Comparison of ENCODE assay signal across 1 cellular context in the genomic region with DNA sequence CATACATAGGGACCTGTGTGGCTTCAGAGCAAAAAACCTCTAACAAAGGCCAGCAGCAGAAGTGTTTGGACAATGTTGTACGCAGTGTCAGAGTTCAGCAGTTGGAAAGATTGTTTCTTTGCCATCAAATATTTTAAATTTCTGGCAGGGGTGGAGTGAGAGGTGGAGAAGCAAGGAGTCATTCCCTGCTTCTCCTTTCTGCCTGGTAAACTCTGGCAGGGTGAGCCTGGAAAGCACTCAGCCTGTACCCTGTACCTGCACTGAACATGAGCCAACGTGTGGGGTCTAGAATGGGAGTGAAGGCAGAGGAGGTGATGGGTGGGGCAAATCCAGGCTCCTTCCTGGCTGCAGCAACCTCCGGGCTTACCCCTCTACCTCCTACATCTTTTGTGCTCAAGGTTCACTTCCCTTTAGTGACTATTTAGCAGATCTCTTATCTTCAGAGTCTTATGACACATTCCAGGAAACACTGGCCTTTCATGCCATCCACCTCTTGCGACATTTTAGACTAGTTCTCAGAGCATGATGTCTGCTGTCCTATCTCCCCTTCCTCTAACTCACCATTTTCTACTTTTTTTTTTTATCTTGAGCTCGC.
TF ChIP-seq lines count a peak whose summit lies in the region.

No MANE protein-coding gene starts in this region.

TF ChIP-seq in HepG2, 621 proteins besides CTCF, POLR2A, EP300 and RAD21 (continued from another document):
- peak; percentile 95 for TF ChIP-seq ARID5B (CRISPR knock-in tag; IDR thresholded peaks at IDR 0.05)
- peak; percentile 88 for TF ChIP-seq ZEB1 (IDR thresholded peaks at IDR 0.05; ENCODE audit: insufficient replicate concordance, low read depth)
- TF ChIP-seq ZNF362 (CRISPR knock-in tag; IDR thresholded peaks at IDR 0.05; ENCODE audit: borderline replicate concordance), result peak; percentile 89
- TF ChIP-seq ATF7 (IDR thresholded peaks at IDR 0.05), result no peak
- no peak for TF ChIP-seq ATF7 (CRISPR knock-in tag; IDR thresholded peaks at IDR 0.05)
- peak; percentile 94 for TF ChIP-seq SALL1 (CRISPR knock-in tag; IDR thresholded peaks at IDR 0.05)
- TF ChIP-seq BRD4 (CRISPR knock-in tag; IDR thresholded peaks at IDR 0.05), result peak; percentile 85
- TF ChIP-seq MED8 (CRISPR knock-in tag; IDR thresholded peaks at IDR 0.05; ENCODE audit: insufficient replicate concordance), result peak; percentile 90
- peak; percentile 59; the same call in 1 of the 2 replicates for TF ChIP-seq MYC (CRISPR knock-in tag; IDR thresholded peaks at IDR 0.05; ENCODE audit: borderline replicate concordance)
- peak; percentile 88; the same call in 1 of the 2 replicates for TF ChIP-seq ZNF292 (CRISPR knock-in tag; IDR thresholded peaks at IDR 0.05; ENCODE audit: borderline replicate concordance, low read depth)
- TF ChIP-seq ZNF580 (CRISPR knock-in tag; IDR thresholded peaks at IDR 0.05; ENCODE audit: borderline replicate concordance, low read depth), result peak; percentile 52; the same call in 1 of the 2 replicates
- no peak for TF ChIP-seq ZNF468 (CRISPR knock-in tag; IDR thresholded peaks at IDR 0.05)
- TF ChIP-seq, protein P1, sequence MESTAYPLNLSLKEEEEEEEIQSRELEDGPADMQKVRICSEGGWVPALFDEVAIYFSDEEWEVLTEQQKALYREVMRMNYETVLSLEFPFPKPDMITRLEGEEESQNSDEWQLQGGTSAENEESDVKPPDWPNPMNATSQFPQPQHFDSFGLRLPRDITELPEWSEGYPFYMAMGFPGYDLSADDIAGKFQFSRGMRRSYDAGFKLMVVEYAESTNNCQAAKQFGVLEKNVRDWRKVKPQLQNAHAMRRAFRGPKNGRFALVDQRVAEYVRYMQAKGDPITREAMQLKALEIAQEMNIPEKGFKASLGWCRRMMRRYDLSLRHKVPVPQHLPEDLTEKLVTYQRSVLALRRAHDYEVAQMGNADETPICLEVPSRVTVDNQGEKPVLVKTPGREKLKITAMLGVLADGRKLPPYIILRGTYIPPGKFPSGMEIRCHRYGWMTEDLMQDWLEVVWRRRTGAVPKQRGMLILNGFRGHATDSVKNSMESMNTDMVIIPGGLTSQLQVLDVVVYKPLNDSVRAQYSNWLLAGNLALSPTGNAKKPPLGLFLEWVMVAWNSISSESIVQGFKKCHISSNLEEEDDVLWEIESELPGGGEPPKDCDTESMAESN (CRISPR knock-in tag; conservative IDR thresholded peaks at IDR 0.05), result 0 out of 2 replicates have a peak, but pooled peaks have one; percentile 45
- no peak for TF ChIP-seq BHLHE40 (IDR thresholded peaks at IDR 0.05; ENCODE audit: low read length)
- 0 out of 2 replicates have a peak, but pooled peaks have one; percentile 38 for TF ChIP-seq THAP7 (CRISPR knock-in tag; IDR thresholded peaks at IDR 0.05)
- TF ChIP-seq ZNF251 (CRISPR knock-in tag; IDR thresholded peaks at IDR 0.05), result no peak
- TF ChIP-seq ZNF781 (CRISPR knock-in tag; IDR thresholded peaks at IDR 0.05; ENCODE audit: borderline replicate concordance, not compliant biosample characterization), result peak; percentile 12
- peak; percentile 49; the same call in 1 of the 2 replicates for TF ChIP-seq GABPB1 (CRISPR knock-in tag; IDR thresholded peaks at IDR 0.05)
- TF ChIP-seq PHF21A (CRISPR knock-in tag; IDR thresholded peaks at IDR 0.05), result peak; percentile 66
- TF ChIP-seq, protein P2, sequence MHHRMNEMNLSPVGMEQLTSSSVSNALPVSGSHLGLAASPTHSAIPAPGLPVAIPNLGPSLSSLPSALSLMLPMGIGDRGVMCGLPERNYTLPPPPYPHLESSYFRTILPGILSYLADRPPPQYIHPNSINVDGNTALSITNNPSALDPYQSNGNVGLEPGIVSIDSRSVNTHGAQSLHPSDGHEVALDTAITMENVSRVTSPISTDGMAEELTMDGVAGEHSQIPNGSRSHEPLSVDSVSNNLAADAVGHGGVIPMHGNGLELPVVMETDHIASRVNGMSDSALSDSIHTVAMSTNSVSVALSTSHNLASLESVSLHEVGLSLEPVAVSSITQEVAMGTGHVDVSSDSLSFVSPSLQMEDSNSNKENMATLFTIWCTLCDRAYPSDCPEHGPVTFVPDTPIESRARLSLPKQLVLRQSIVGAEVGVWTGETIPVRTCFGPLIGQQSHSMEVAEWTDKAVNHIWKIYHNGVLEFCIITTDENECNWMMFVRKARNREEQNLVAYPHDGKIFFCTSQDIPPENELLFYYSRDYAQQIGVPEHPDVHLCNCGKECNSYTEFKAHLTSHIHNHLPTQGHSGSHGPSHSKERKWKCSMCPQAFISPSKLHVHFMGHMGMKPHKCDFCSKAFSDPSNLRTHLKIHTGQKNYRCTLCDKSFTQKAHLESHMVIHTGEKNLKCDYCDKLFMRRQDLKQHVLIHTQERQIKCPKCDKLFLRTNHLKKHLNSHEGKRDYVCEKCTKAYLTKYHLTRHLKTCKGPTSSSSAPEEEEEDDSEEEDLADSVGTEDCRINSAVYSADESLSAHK (CRISPR knock-in tag; IDR thresholded peaks at IDR 0.05; ENCODE audit: borderline replicate concordance), result 0 out of 2 replicates have a peak, but pooled peaks have one; percentile 32
- peak; percentile 83; the same call in 1 of the 2 replicates for TF ChIP-seq ZNF543 (CRISPR knock-in tag; IDR thresholded peaks at IDR 0.05)
- peak; percentile 23; the same call in 1 of the 2 replicates for TF ChIP-seq ARID4A (CRISPR knock-in tag; IDR thresholded peaks at IDR 0.05; ENCODE audit: borderline replicate concordance)
- peak; percentile 98 for TF ChIP-seq NCOA2 (CRISPR knock-in tag; IDR thresholded peaks at IDR 0.05)
- peak; percentile 84; the same call in 1 of the 2 replicates for TF ChIP-seq ZNF788 (CRISPR knock-in tag; IDR thresholded peaks at IDR 0.05; ENCODE audit: borderline replicate concordance)
- no peak for TF ChIP-seq ZNF569 (CRISPR knock-in tag; IDR thresholded peaks at IDR 0.05; ENCODE audit: borderline replicate concordance)
- TF ChIP-seq ZNF75D (CRISPR knock-in tag; IDR thresholded peaks at IDR 0.05; ENCODE audit: borderline replicate concordance), result no peak
- TF ChIP-seq JUN (CRISPR knock-in tag; IDR thresholded peaks at IDR 0.05), result 0 out of 2 replicates have a peak, but pooled peaks have one; percentile 44
- TF ChIP-seq TBP (CRISPR knock-in tag; IDR thresholded peaks at IDR 0.05), result no peak
- no peak for TF ChIP-seq MAFF (IDR thresholded peaks at IDR 0.05; ENCODE audit: low read depth, low read length)
TF ChIP-seq in HepG2: peak in this region for 200.
